ENCODE assay signal across 24 cellular contexts in genomic region chr3:123616593-123616992, GRCh38.
"Had no signal": no experiment of that assay in that cellular context is flagged by ENCODE, and none has a peak within 500 bp of the region (broad histone marks: within the 10 kb centered on the region; RNA-seq: fewer than 3 reads in every experiment).

No MANE protein-coding gene starts in this region.

- H3K79me2 ChIP-seq: hepatocyte had no signal

- H3K4me2 ChIP-seq: hepatocyte had no signal

- H3K9me3 ChIP-seq: colonic mucosa, gastrocnemius medialis had no signal

- H3K4me1 Mint-ChIP-seq: activated naive CD4-positive, alpha-beta T cell treated with anti-CD3 and anti-CD28 coated beads, Interleukin-2, amount 50 U/mL, for 24 hours; activated naive CD8-positive, alpha-beta T cell treated with anti-CD3 and anti-CD28 coated beads, Interleukin-2, amount 50 U/mL, for 24 hours; activated T-helper 17 cell treated with anti-CD3 and anti-CD28 coated beads, Interleukin-2, amount 50 U/mL, for 72 hours; central memory CD8-positive, alpha-beta T cell had no signal

- H3K36me3 ChIP-seq: colonic mucosa, gastrocnemius medialis had no signal

- H3K27me3 Mint-ChIP-seq: activated CD8-positive, alpha-beta T cell treated with anti-CD3 and anti-CD28 coated beads for 36 hours; activated naive CD4-positive, alpha-beta T cell treated with anti-CD3 and anti-CD28 coated beads, Interleukin-2, amount 50 U/mL, for 24 hours; activated naive CD8-positive, alpha-beta T cell treated with anti-CD3 and anti-CD28 coated beads, Interleukin-2, amount 50 U/mL, for 24 hours; activated T-helper 17 cell treated with anti-CD3 and anti-CD28 coated beads, Interleukin-2, amount 50 U/mL, for 72 hours; central memory CD8-positive, alpha-beta T cell; naive thymus-derived CD8-positive, alpha-beta T cell had no signal

- H3K4me1 ChIP-seq: colonic mucosa, gastrocnemius medialis had no signal

- H3K36me3 Mint-ChIP-seq: WTC11 had no signal

- ATAC-seq: activated CD8-positive, alpha-beta T cell treated with anti-CD3 and anti-CD28 coated beads for 36 hours; activated naive CD8-positive, alpha-beta T cell treated with anti-CD3 and anti-CD28 coated beads, Interleukin-2, amount 50 U/mL, for 24 hours; activated T-cell treated with anti-CD3 and anti-CD28 coated beads, Interleukin-2, amount 50 U/mL, for 4 hours; activated T-helper 17 cell treated with anti-CD3 and anti-CD28 coated beads, Interleukin-2, amount 50 U/mL, for 72 hours; gastrocnemius medialis; left ventricle myocardium superior; naive thymus-derived CD8-positive, alpha-beta T cell; right cardiac atrium; stimulated activated naive CD8-positive, alpha-beta T cell treated with anti-CD3 and anti-CD28 coated beads, Interleukin-15, Interleukin-2, amounts not matched to agents 100 U/mL and 50 U/mL, for 24 hours; WTC11 had no signal

- H3K4me3 ChIP-seq: colonic mucosa, gastrocnemius medialis, hepatocyte, SK-N-MC had no signal

- H3K4me3 Mint-ChIP-seq: activated CD8-positive, alpha-beta T cell treated with anti-CD3 and anti-CD28 coated beads for 36 hours; activated naive CD4-positive, alpha-beta T cell treated with anti-CD3 and anti-CD28 coated beads, Interleukin-2, amount 50 U/mL, for 24 hours; activated naive CD8-positive, alpha-beta T cell treated with anti-CD3 and anti-CD28 coated beads, Interleukin-2, amount 50 U/mL, for 24 hours; activated T-cell treated with anti-CD3 and anti-CD28 coated beads, Interleukin-2, amount 50 U/mL, for 4 hours; activated T-helper 17 cell treated with anti-CD3 and anti-CD28 coated beads, Interleukin-2, amount 50 U/mL, for 72 hours; central memory CD8-positive, alpha-beta T cell; mesothelial cell of epicardium; neural crest cell; WTC11 had no signal

- DNase-seq: activated CD4-positive, alpha-beta T cell treated with anti-CD3 and anti-CD28 coated beads, Interleukin-2, amount 50 U/mL, for 1 hour; activated CD8-positive, alpha-beta T cell treated with anti-CD3 and anti-CD28 coated beads for 36 hours; activated naive CD8-positive, alpha-beta T cell treated with anti-CD3 and anti-CD28 coated beads, Interleukin-2, amount 50 U/mL, for 24 hours; activated T-cell treated with anti-CD3 and anti-CD28 coated beads, Interleukin-2, amount 50 U/mL, for 4 hours; colonic mucosa; effector CD8-positive, alpha-beta T cell; gastrocnemius medialis; islet precursor cell; left ventricle myocardium superior; naive thymus-derived CD8-positive, alpha-beta T cell; nucleus accumbens; right cardiac atrium; stimulated activated CD4-positive, alpha-beta T cell treated with anti-CD3 and anti-CD28 coated beads, Interleukin-2, amount 100 ng/mL, for 48 hours; stimulated activated naive CD8-positive, alpha-beta T cell treated with anti-CD3 and anti-CD28 coated beads, Interleukin-15, Interleukin-2, amounts not matched to agents 100 U/mL and 50 U/mL, for 24 hours; substantia nigra; T-helper 2 cell had no signal

- H3K27ac ChIP-seq: colonic mucosa, gastrocnemius medialis, hepatocyte, SK-N-MC had no signal

- H3K27me3 ChIP-seq: colonic mucosa, gastrocnemius medialis, hepatocyte had no signal

- H3K9me3 Mint-ChIP-seq: activated CD8-positive, alpha-beta T cell treated with anti-CD3 and anti-CD28 coated beads for 36 hours; activated naive CD4-positive, alpha-beta T cell treated with anti-CD3 and anti-CD28 coated beads, Interleukin-2, amount 50 U/mL, for 24 hours; activated naive CD8-positive, alpha-beta T cell treated with anti-CD3 and anti-CD28 coated beads, Interleukin-2, amount 50 U/mL, for 24 hours; activated T-cell treated with anti-CD3 and anti-CD28 coated beads, Interleukin-2, amount 50 U/mL, for 4 hours; activated T-helper 17 cell treated with anti-CD3 and anti-CD28 coated beads, Interleukin-2, amount 50 U/mL, for 72 hours; central memory CD8-positive, alpha-beta T cell; mesothelial cell of epicardium; naive thymus-derived CD8-positive, alpha-beta T cell; neural crest cell; WTC11 had no signal

- H3K27ac Mint-ChIP-seq: activated CD8-positive, alpha-beta T cell treated with anti-CD3 and anti-CD28 coated beads for 36 hours; activated naive CD4-positive, alpha-beta T cell treated with anti-CD3 and anti-CD28 coated beads, Interleukin-2, amount 50 U/mL, for 24 hours; activated naive CD8-positive, alpha-beta T cell treated with anti-CD3 and anti-CD28 coated beads, Interleukin-2, amount 50 U/mL, for 24 hours; activated T-helper 17 cell treated with anti-CD3 and anti-CD28 coated beads, Interleukin-2, amount 50 U/mL, for 72 hours; mesothelial cell of epicardium; naive thymus-derived CD8-positive, alpha-beta T cell; WTC11 had no signal

- H2AFZ ChIP-seq: hepatocyte had no signal
